In genomic region chr7:66443946-66444345, GRCh38 we compare ENCODE assay signal across 30 cellular contexts.
A peak's percentile ranks its signal among the peaks of the same experiment; 100 is the strongest.
DNase-seq lines count a peak whose midpoint lies in the region; ATAC-seq lines count a peak whose summit lies in the region.
"Had no signal": no experiment of that assay in that cellular context is flagged by ENCODE, and none has a peak within 500 bp of the region (broad histone marks: within the 10 kb centered on the region; RNA-seq: fewer than 3 reads in every experiment).

No MANE protein-coding gene starts in this region.

- H3K27ac Mint-ChIP-seq in central memory CD8-positive, alpha-beta T cell (ENCODE audit: low read depth), result peak overlapping the region; percentile 3
- peak overlapping the region; percentile 3 for H3K27ac Mint-ChIP-seq in memory B cell
- H3K27ac Mint-ChIP-seq: activated CD4-positive, alpha-beta T cell treated with anti-CD3 and anti-CD28 coated beads, Interleukin-2, amount 10 ng/mL, durations not matched to agents 24 days and 14 days; activated naive CD4-positive, alpha-beta T cell treated with anti-CD3 and anti-CD28 coated beads, Interleukin-2, amount 50 U/mL, for 72 hours; GM23338; natural killer cell treated with Interleukin-12 subunit alpha and Interleukin-12 subunit beta and Interleukin-15 and Interleukin-18, amount 100 ng/mL, for 72 hours; WTC11 had no signal

- ATAC-seq in central memory CD8-positive, alpha-beta T cell (replicated peaks; ENCODE audit: extremely low read depth, poor library complexity, severe bottlenecking), result no peak
- ATAC-seq in memory B cell (ENCODE audit: low read depth) (no peak), HG03439 (IDR thresholded peaks at IDR 0.05; ENCODE audit: unreplicated experiment) (no peak), GM19452 (IDR thresholded peaks at IDR 0.05; ENCODE audit: unreplicated experiment) (no peak)
- ATAC-seq: activated naive CD4-positive, alpha-beta T cell treated with anti-CD3 and anti-CD28 coated beads, Interleukin-2, amount 50 U/mL, for 72 hours; foreskin keratinocyte; GM23338; lower lobe of right lung; natural killer cell treated with Interleukin-12 subunit alpha and Interleukin-12 subunit beta and Interleukin-15 and Interleukin-18, amount 100 ng/mL, for 72 hours; upper lobe of right lung; WTC11 had no signal

- DNase-seq in ELR (ENCODE audit: low read depth), result peak; percentile 2
- peak; percentile 55 for DNase-seq in KBM-7
- DNase-seq in central memory CD8-positive, alpha-beta T cell (ENCODE audit: low spot score in 2 of 2), result no peak
- no peak for DNase-seq in memory B cell (ENCODE audit: low spot score in 2 of 2)
- DNase-seq in SIG-M5 treated with dmso at 0.1 percent for 504 hours (lab: John Stamatoyannopoulos, UW; ENCODE audit: unreplicated experiment), result no peak
- DNase-seq in NCI-H1436 treated with DMSO at 0.1 percent for 48 hours (lab: John Stamatoyannopoulos, UW), result no peak
- DNase-seq: activated CD4-positive, alpha-beta T cell treated with anti-CD3 and anti-CD28 coated beads, Interleukin-2, amount 10 ng/mL, durations not matched to agents 24 days and 14 days; activated CD8-positive, alpha-beta memory T cell treated with anti-CD3 and anti-CD28 coated beads for 24 hours; activated effector memory CD4-positive, alpha-beta T cell treated with Interleukin-2 at 50 U/mL for 16 hours; aorta; C1 segment of cervical spinal cord; COR-L47; foreskin keratinocyte; kidney glomerular epithelial cell; lower lobe of right lung; MG63; NCI-H146; NCI-H446 treated with DMSO at 0.1 percent for 48 hours; NCI-H774; SIG-M5; stimulated activated naive CD4-positive, alpha-beta T cell; SW 1271; T1000; upper lobe of right lung had no signal

- in situ Hi-C loops in KBM-7 (cut with MboI; ENCODE audit: low pct_unique_long_range_greater_than_20kb, low sequenced_read_pairs), result no loop called here

- peaks cover 3% of the 10 kb centered on the region for H3K36me3 Mint-ChIP-seq in central memory CD8-positive, alpha-beta T cell (ENCODE audit: insufficient read depth)
- peaks cover 7% of the 10 kb centered on the region for H3K36me3 Mint-ChIP-seq in memory B cell
- H3K36me3 Mint-ChIP-seq: activated naive CD4-positive, alpha-beta T cell treated with anti-CD3 and anti-CD28 coated beads, Interleukin-2, amount 50 U/mL, for 72 hours; natural killer cell treated with Interleukin-12 subunit alpha and Interleukin-12 subunit beta and Interleukin-15 and Interleukin-18, amount 100 ng/mL, for 72 hours; WTC11 had no signal

- H3K4me1 Mint-ChIP-seq in central memory CD8-positive, alpha-beta T cell, result no peaks in the 10 kb centered on the region
- H3K4me1 Mint-ChIP-seq in memory B cell, result peaks cover 2% of the 10 kb centered on the region
- H3K4me1 Mint-ChIP-seq: WTC11 had no signal

- H3K27me3 Mint-ChIP-seq in central memory CD8-positive, alpha-beta T cell, result no peaks in the 10 kb centered on the region
- no peaks in the 10 kb centered on the region for H3K27me3 Mint-ChIP-seq in memory B cell
- H3K27me3 Mint-ChIP-seq: activated CD4-positive, alpha-beta T cell treated with anti-CD3 and anti-CD28 coated beads, Interleukin-2, amount 10 ng/mL, durations not matched to agents 24 days and 14 days; natural killer cell treated with Interleukin-12 subunit alpha and Interleukin-12 subunit beta and Interleukin-15 and Interleukin-18, amount 100 ng/mL, for 72 hours had no signal

- H3K9me3 Mint-ChIP-seq in central memory CD8-positive, alpha-beta T cell, result no peaks in the 10 kb centered on the region
- H3K9me3 Mint-ChIP-seq in memory B cell, result no peaks in the 10 kb centered on the region
- H3K9me3 Mint-ChIP-seq: activated CD4-positive, alpha-beta T cell treated with anti-CD3 and anti-CD28 coated beads, Interleukin-2, amount 10 ng/mL, durations not matched to agents 24 days and 14 days; activated naive CD4-positive, alpha-beta T cell treated with anti-CD3 and anti-CD28 coated beads, Interleukin-2, amount 50 U/mL, for 72 hours; GM23338; natural killer cell treated with Interleukin-12 subunit alpha and Interleukin-12 subunit beta and Interleukin-15 and Interleukin-18, amount 100 ng/mL, for 72 hours; WTC11 had no signal

- H3K4me3 Mint-ChIP-seq in central memory CD8-positive, alpha-beta T cell, result no peak overlapping the region
- H3K4me3 Mint-ChIP-seq in memory B cell, result no peak overlapping the region
- H3K4me3 Mint-ChIP-seq: activated CD4-positive, alpha-beta T cell treated with anti-CD3 and anti-CD28 coated beads, Interleukin-2, amount 10 ng/mL, durations not matched to agents 24 days and 14 days; GM23338; natural killer cell treated with Interleukin-12 subunit alpha and Interleukin-12 subunit beta and Interleukin-15 and Interleukin-18, amount 100 ng/mL, for 72 hours; WTC11 had no signal

Comparison
In these comparisons a context has a peak if more than half of its experiments do, and no peak if none do; other contexts are left out.
1. DNase-seq: peak in ELR (single experiment) and KBM-7 (single experiment); none in central memory CD8-positive, alpha-beta T cell (0 of 2), memory B cell (0 of 2), SIG-M5 treated with dmso at 0.1 percent for 504 hours (single experiment) and NCI-H1436 treated with DMSO at 0.1 percent for 48 hours (single experiment).